ENCODE assay signal across 8 cellular contexts in the genomic region with DNA sequence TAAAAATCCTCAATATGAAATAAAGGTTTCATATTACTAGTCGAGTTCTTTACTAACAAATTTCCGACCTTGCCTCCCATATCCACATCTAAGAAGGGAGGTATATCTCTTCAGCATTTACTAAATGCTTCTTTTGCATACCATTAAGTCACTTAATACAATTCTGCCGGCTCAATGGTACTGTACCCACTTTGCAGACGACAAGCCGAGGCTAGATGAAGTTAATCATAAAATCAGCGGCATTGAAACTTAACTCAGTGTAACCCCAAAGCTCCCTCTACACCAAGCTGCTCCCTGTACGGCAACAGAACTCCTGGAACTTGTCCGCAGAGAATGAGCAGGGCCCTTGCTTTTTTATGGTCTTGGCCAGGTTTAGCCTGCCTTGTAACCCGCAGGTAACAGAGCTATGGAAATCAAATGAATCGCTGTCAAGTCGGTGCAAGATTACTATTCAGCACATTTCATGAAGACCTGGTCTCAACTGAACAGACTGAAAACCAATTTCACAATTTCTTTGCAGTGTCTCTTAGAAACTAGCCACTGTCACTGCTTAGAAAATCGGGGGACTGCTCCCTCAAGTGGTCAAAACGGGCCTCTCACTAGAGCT. TPM values are rescaled to one million over a fixed set of nuclear protein-coding genes. Genes with fewer than 3 reads are reported as not detected.
A peak's percentile ranks its signal among the peaks of the same experiment; 100 is the strongest.
DNase-seq lines count a peak whose midpoint lies in the region; ATAC-seq, FAIRE-seq and TF ChIP-seq lines count a peak whose summit lies in the region.

No MANE protein-coding gene starts in this region.

- H3K27me3 Mint-ChIP-seq in activated naive CD4-positive, alpha-beta T cell treated with anti-CD3 and anti-CD28 coated beads for 36 hours (ENCODE audit: low read depth) = peaks cover 6% of the 10 kb centered on the region

- H3K4me3 ChIP-seq in bronchial epithelial cell (ENCODE audit: low read depth, low read length) (peak overlapping the region; percentile 70), mesenchymal stem cell (ENCODE audit: insufficient read depth in 1 of 2, low read depth in 1 of 2, low read length in 2 of 2) (peak overlapping the region; percentile 72 to 90), uterus (peak overlapping the region; percentile 57 to 62)

- H3K27me3 ChIP-seq in bronchial epithelial cell (ENCODE audit: control insufficient read depth, insufficient read depth, low read length) (no peaks in the 10 kb centered on the region), mesenchymal stem cell (ENCODE audit: control insufficient read depth in 1 of 2, insufficient read depth in 1 of 2, low read length in 2 of 2) (no peaks in the 10 kb centered on the region), uterus (peaks cover 0 to 3% of the 10 kb centered on the region in 2 donors)

- no peak overlapping the region for H3K14ac ChIP-seq in mesenchymal stem cell (ENCODE audit: low read length in 2 of 2)

- H2BK5ac ChIP-seq in mesenchymal stem cell (ENCODE audit: low read depth, low read length, poor library complexity, severe bottlenecking) = no peak overlapping the region

- H3K4ac ChIP-seq in mesenchymal stem cell (ENCODE audit: low read depth in 1 of 2, low read length in 2 of 2) = peak overlapping the region in 1 of 2 experiments; percentile 62

- no peak overlapping the region for H2BK120ac ChIP-seq in mesenchymal stem cell (ENCODE audit: low read depth, low read length)

- H3K27ac Mint-ChIP-seq in activated naive CD4-positive, alpha-beta T cell treated with anti-CD3 and anti-CD28 coated beads for 36 hours = peak overlapping the region; percentile 98

- WGBS in mesenchymal stem cell = 8% methylated on average over 13 of the region's 13 CpGs

- no peaks in the 10 kb centered on the region for H3K9me3 ChIP-seq in mesenchymal stem cell (ENCODE audit: control insufficient read depth, low read length)
- H3K9me3 ChIP-seq in uterus = no peaks in the 10 kb centered on the region

- H3K36me3 Mint-ChIP-seq in activated naive CD4-positive, alpha-beta T cell treated with anti-CD3 and anti-CD28 coated beads for 36 hours (ENCODE audit: low read depth) = peaks cover 37% of the 10 kb centered on the region

- peak; percentile 93 for FAIRE-seq in bronchial epithelial cell (lab: Jason Lieb, UNC)

- no peak overlapping the region for H2AFZ ChIP-seq in mesenchymal stem cell (ENCODE audit: low read depth, low read length)

- TF ChIP-seq CTCF in bronchial epithelial cell (IDR thresholded peaks at IDR 0.05; ENCODE audit: insufficient read depth, low read length, severe bottlenecking) = no peak
- TF ChIP-seq CTCF in uterus (IDR thresholded peaks at IDR 0.05) = no peak

- H4K8ac ChIP-seq in mesenchymal stem cell (ENCODE audit: low read length) = no peak overlapping the region

- CTCF ChIA-PET in activated naive CD4-positive, alpha-beta T cell treated with anti-CD3 and anti-CD28 coated beads for 36 hours (lab: Charles Lee) = interaction anchor here (0.6 to 5.2 kb wide), 22 partner anchors 9 to 618 kb away, joined by 3 to 32 read pairs (median 6); a partner anchor contains a TSS

- H3K9me3 Mint-ChIP-seq in activated naive CD4-positive, alpha-beta T cell treated with anti-CD3 and anti-CD28 coated beads for 36 hours = no peaks in the 10 kb centered on the region

- TF ChIP-seq POLR2A in uterus (IDR thresholded peaks at IDR 0.05) = no peak

- H3K27ac ChIP-seq in mesenchymal stem cell (ENCODE audit: low read length, poor library complexity, severe bottlenecking) = peak overlapping the region; percentile 53
- peak overlapping the region; percentile 92 for H3K27ac ChIP-seq in uterus

- no peak overlapping the region for H3K23ac ChIP-seq in mesenchymal stem cell (ENCODE audit: low read length in 2 of 2)

- H3K36me3 ChIP-seq in bronchial epithelial cell (ENCODE audit: control insufficient read depth, insufficient read depth, low read length) (no peaks in the 10 kb centered on the region), mesenchymal stem cell (ENCODE audit: control insufficient read depth in 1 of 2, insufficient read depth in 2 of 2, low read depth in 1 of 2, low read length in 2 of 2) (no peaks in the 10 kb centered on the region), uterus (no peaks in the 10 kb centered on the region)

- H3K4me2 ChIP-seq in mesenchymal stem cell (ENCODE audit: low read length, poor library complexity, severe bottlenecking) = peak overlapping the region; percentile 91

- H3K79me1 ChIP-seq in mesenchymal stem cell (replicated peaks; ENCODE audit: low read length, poor library complexity, severe bottlenecking) = peaks cover 11% of the 10 kb centered on the region

- peak overlapping the region; percentile 96 for H3K4me3 Mint-ChIP-seq in activated naive CD4-positive, alpha-beta T cell treated with anti-CD3 and anti-CD28 coated beads for 36 hours

- H3K18ac ChIP-seq in mesenchymal stem cell (ENCODE audit: low read depth in 1 of 2, low read length in 2 of 2) = peak overlapping the region in 1 of 2 experiments; percentile 37

- H3K4me1 ChIP-seq in mesenchymal stem cell (ENCODE audit: control insufficient read depth, insufficient read depth, low read depth, low read length) (peaks cover 1% of the 10 kb centered on the region), uterus (peaks cover 4% of the 10 kb centered on the region in 2 donors)

- no peak overlapping the region for H4K91ac ChIP-seq in mesenchymal stem cell (ENCODE audit: low read length)

- intact Hi-C loops in activated naive CD4-positive, alpha-beta T cell treated with anti-CD3 and anti-CD28 coated beads for 36 hours (cut with micrococcal nuclease) = loop anchor here (1.0 to 10.0 kb wide), 18 partner anchors 11 to 983 kb away; a partner anchor contains a TSS
- intact Hi-C loops in uterus (cut with DNase I; ENCODE audit: low total_unique reads) = loop anchor here (5.0 kb wide), 1 partner anchor 1218 kb away; no protein-coding TSS in a partner anchor

- H2AK5ac ChIP-seq in mesenchymal stem cell (ENCODE audit: low read length, severe bottlenecking) = no peak overlapping the region

- H2BK12ac ChIP-seq in mesenchymal stem cell (ENCODE audit: low read length in 2 of 2) = no peak overlapping the region

- peak overlapping the region; percentile 90 for H3K9ac ChIP-seq in mesenchymal stem cell (ENCODE audit: low read length)

- peaks cover 55% of the 10 kb centered on the region for H3K4me1 Mint-ChIP-seq in activated naive CD4-positive, alpha-beta T cell treated with anti-CD3 and anti-CD28 coated beads for 36 hours (ENCODE audit: low read depth)

- no peak overlapping the region for H2BK15ac ChIP-seq in mesenchymal stem cell (ENCODE audit: low read depth, poor library complexity, severe bottlenecking)

- DNase-seq in activated naive CD4-positive, alpha-beta T cell treated with anti-CD3 and anti-CD28 coated beads for 36 hours = peak; percentile 8
- no peak for DNase-seq in activated naive CD4-positive, alpha-beta T cell treated with anti-CD3 and anti-CD28 coated beads, Interleukin-2, amount 50 U/mL, for 16 hours
- DNase-seq in bronchial epithelial cell (ENCODE audit: low read depth) (no peak), mesenchymal stem cell (no peak), uterus (peak in 1 of 2 donors; percentile 19), dermis blood vessel endothelial cell (no peak), SKM-1 treated with dmso at 0.1 percent for 144 hours (lab: John Stamatoyannopoulos, UW; ENCODE audit: unreplicated experiment) (no peak)

- peak; percentile 3 for ATAC-seq in HG03571 (IDR thresholded peaks at IDR 0.05; ENCODE audit: unreplicated experiment)

RNA-seq across cellular contexts. Expression of a gene that starts 0.7 kb away (rescaled TPM):
- 10 to 100 TPM; 24.7 to 25.9 TPM for total RNA-seq in activated naive CD4-positive, alpha-beta T cell treated with anti-CD3 and anti-CD28 coated beads for 36 hours
- 12.9 and 16.5 TPM in 2 replicates for total RNA-seq in bronchial epithelial cell
- polyA plus RNA-seq in mesenchymal stem cell (2013, experiment 1 of 2) = 7.6 TPM
- polyA plus RNA-seq in mesenchymal stem cell (2013, experiment 2 of 2) = 7.1 TPM
- 10 to 100 TPM in 3 of 4 donors, 1 to 10 TPM in 1; 8.5 to 26.2 (median 11.4) TPM for total RNA-seq in uterus
- 13.3 and 23.7 TPM in 2 replicates for total RNA-seq in dermis blood vessel endothelial cell

RNA-seq across cellular contexts. Expression of a gene that starts 0.9 kb away (rescaled TPM):
- total RNA-seq in activated naive CD4-positive, alpha-beta T cell treated with anti-CD3 and anti-CD28 coated beads for 36 hours = 100 to 1,000 TPM; 106 to 121 TPM
- total RNA-seq in bronchial epithelial cell (0.26 TPM in 2 replicates), uterus (10 to 100 TPM in 1 of 4 donors, under 1 TPM in 1, not detected in 2; 0.73 to 16.0 TPM), dermis blood vessel endothelial cell (12.6 and 20.2 TPM in 2 replicates)
- polyA plus RNA-seq in mesenchymal stem cell (2013, experiment 1 of 2) = 5.2 TPM
- 4.1 TPM for polyA plus RNA-seq in mesenchymal stem cell (2013, experiment 2 of 2)
